In the genomic region with DNA sequence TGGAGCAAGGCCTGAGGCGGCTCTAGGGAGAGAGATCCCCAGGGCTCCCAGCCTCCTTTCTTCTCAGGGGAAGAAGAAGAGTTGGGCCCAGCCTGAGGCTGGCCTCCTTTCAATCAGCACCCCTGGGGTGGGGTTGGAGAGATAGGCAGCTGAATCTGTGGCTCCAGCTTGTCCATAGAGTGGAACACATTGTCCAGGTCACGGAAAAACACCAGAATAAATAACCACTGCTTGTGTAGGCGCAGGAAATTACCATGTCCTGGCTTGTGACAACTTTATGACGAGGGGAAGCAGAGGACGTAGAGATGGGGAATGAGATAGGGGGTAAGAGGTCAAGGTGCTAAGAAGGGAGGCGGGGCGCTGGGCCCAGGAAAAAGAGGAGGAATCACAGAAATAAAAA, we compare ENCODE assay signal across 29 cellular contexts.
"Had no signal": no experiment of that assay in that cellular context is flagged by ENCODE, and none has a peak within 500 bp of the region (broad histone marks: within the 10 kb centered on the region; RNA-seq: fewer than 3 reads in every experiment).

No MANE protein-coding gene starts in this region.

- DNase-seq: activated CD4-positive, alpha-beta T cell treated with anti-CD3 and anti-CD28 coated beads, Interleukin-2, amount 10 ng/mL, durations not matched to agents 7 days and 5 days; activated CD8-positive, alpha-beta T cell treated with anti-CD3 and anti-CD28 coated beads, Interleukin-2, amount 10 ng/mL, durations not matched to agents 7 days and 5 days; activated naive CD4-positive, alpha-beta T cell; activated T-cell treated with anti-CD3 and anti-CD28 coated beads, Interleukin-2, amount 50 U/mL, for 1 hour; body of pancreas; cerebellar nuclear complex; colonic mucosa; dorsolateral prefrontal cortex; effector memory CD8-positive, alpha-beta T cell; erythroblast; islet precursor cell; left ventricle myocardium superior; midbrain; naive thymus-derived CD4-positive, alpha-beta T cell; nucleus accumbens; right cardiac atrium; stimulated activated CD4-positive, alpha-beta T cell treated with anti-CD3 and anti-CD28 coated beads, Interleukin-2, amount 100 ng/mL, for 48 hours; stimulated activated naive CD4-positive, alpha-beta T cell treated with Interleukin-2 at 50 U/mL for 16 hours; T-helper 17 cell; T1000; upper lobe of right lung; WERI-Rb-1 had no signal

- H3K4me1 ChIP-seq: body of pancreas, colonic mucosa, gastroesophageal sphincter, upper lobe of right lung had no signal

- H3K4me2 ChIP-seq: hepatocyte had no signal

- H3K79me2 ChIP-seq: hepatocyte had no signal

- H3K4me3 Mint-ChIP-seq: activated CD4-positive, alpha-beta T cell treated with anti-CD3 and anti-CD28 coated beads, Interleukin-2, amount 10 ng/mL, durations not matched to agents 7 days and 5 days; activated CD8-positive, alpha-beta T cell treated with anti-CD3 and anti-CD28 coated beads, Interleukin-2, amount 10 ng/mL, durations not matched to agents 7 days and 5 days; effector memory CD8-positive, alpha-beta T cell; naive thymus-derived CD4-positive, alpha-beta T cell; neural crest cell; T-helper 17 cell had no signal

- H3K4me3 ChIP-seq: body of pancreas, colonic mucosa, dorsolateral prefrontal cortex, gastroesophageal sphincter, hepatocyte, SK-N-MC, thoracic aorta, upper lobe of right lung had no signal

- H3K36me3 Mint-ChIP-seq: activated naive CD4-positive, alpha-beta T cell treated with anti-CD3 and anti-CD28 coated beads, Interleukin-2, amount 50 U/mL, for 72 hours; naive thymus-derived CD4-positive, alpha-beta T cell had no signal

- H3K4me1 Mint-ChIP-seq: activated CD4-positive, alpha-beta T cell treated with anti-CD3 and anti-CD28 coated beads, Interleukin-2, amount 10 ng/mL, durations not matched to agents 7 days and 5 days; neural crest cell; T-helper 17 cell had no signal

- H3K27ac ChIP-seq: body of pancreas, colonic mucosa, dorsolateral prefrontal cortex, gastroesophageal sphincter, hepatocyte, SK-N-MC, thoracic aorta, upper lobe of right lung, WERI-Rb-1 had no signal

- H3K36me3 ChIP-seq: colonic mucosa, gastroesophageal sphincter, thoracic aorta, upper lobe of right lung, WERI-Rb-1 had no signal

- H3K27me3 Mint-ChIP-seq: activated CD4-positive, alpha-beta T cell treated with anti-CD3 and anti-CD28 coated beads, Interleukin-2, amount 10 ng/mL, durations not matched to agents 7 days and 5 days; effector memory CD8-positive, alpha-beta T cell; naive thymus-derived CD4-positive, alpha-beta T cell; T-helper 17 cell had no signal

- H3K9me3 Mint-ChIP-seq: activated CD4-positive, alpha-beta T cell treated with anti-CD3 and anti-CD28 coated beads, Interleukin-2, amount 10 ng/mL, durations not matched to agents 7 days and 5 days; activated naive CD4-positive, alpha-beta T cell treated with anti-CD3 and anti-CD28 coated beads, Interleukin-2, amount 50 U/mL, for 72 hours; effector memory CD8-positive, alpha-beta T cell had no signal

- H2AFZ ChIP-seq: hepatocyte had no signal

- H3K27me3 ChIP-seq: body of pancreas, colonic mucosa, gastroesophageal sphincter, hepatocyte, upper lobe of right lung had no signal

- ATAC-seq: activated CD4-positive, CD25-positive, alpha-beta regulatory T cell treated with anti-CD3 and anti-CD28 coated beads, Interleukin-2, amount 50 U/mL, for 24 hours; activated CD8-positive, alpha-beta T cell treated with anti-CD3 and anti-CD28 coated beads, Interleukin-2, amount 10 ng/mL, durations not matched to agents 7 days and 5 days; body of pancreas; effector memory CD8-positive, alpha-beta T cell; gastroesophageal sphincter; left ventricle myocardium superior; naive thymus-derived CD4-positive, alpha-beta T cell; T-helper 17 cell had no signal

- H3K27ac Mint-ChIP-seq: activated CD4-positive, alpha-beta T cell treated with anti-CD3 and anti-CD28 coated beads, Interleukin-2, amount 10 ng/mL, durations not matched to agents 7 days and 5 days; activated CD8-positive, alpha-beta T cell treated with anti-CD3 and anti-CD28 coated beads, Interleukin-2, amount 10 ng/mL, durations not matched to agents 7 days and 5 days; activated naive CD4-positive, alpha-beta T cell treated with anti-CD3 and anti-CD28 coated beads, Interleukin-2, amount 50 U/mL, for 72 hours; effector memory CD8-positive, alpha-beta T cell; naive thymus-derived CD4-positive, alpha-beta T cell; T-helper 17 cell had no signal

- H3K9me3 ChIP-seq: body of pancreas, colonic mucosa, gastroesophageal sphincter, thoracic aorta, upper lobe of right lung had no signal
